Comparison of ENCODE assay signal across 29 cellular contexts in the genomic region with DNA sequence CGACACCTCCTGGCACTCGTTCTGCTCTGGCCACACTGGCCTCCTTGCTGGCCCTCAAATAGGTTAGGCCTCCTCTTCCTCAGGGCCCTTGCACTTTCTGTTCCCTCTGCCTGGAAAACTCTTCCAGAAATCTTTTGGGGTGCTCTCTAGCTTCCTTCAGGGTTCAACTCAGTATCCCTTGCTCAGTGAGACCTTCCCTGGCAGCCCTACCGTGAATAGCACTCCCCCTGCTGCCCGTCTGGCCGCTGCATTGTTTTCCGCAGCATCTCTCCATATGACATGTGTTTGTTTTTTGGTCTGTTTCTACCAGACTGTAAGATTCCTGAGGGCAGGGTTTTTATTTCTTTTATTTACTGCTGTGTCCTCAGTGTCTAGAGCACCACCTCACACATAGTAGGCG. TPM values are rescaled to one million over a fixed set of nuclear protein-coding genes. Genes with fewer than 3 reads are reported as not detected.
DNase-seq lines count a peak whose midpoint lies in the region; ATAC-seq and TF ChIP-seq lines count a peak whose summit lies in the region.
"Had no signal": no experiment of that assay in that cellular context is flagged by ENCODE, and none has a peak within 500 bp of the region (broad histone marks: within the 10 kb centered on the region; RNA-seq: fewer than 3 reads in every experiment).

No MANE protein-coding gene starts in this region.

- no peak overlapping the region for H2AFZ ChIP-seq in smooth muscle cell (ENCODE audit: low read depth)

- H3K27ac ChIP-seq in CD4-positive, alpha-beta memory T cell (ENCODE audit: low read depth, low read length): no peak overlapping the region
- H3K27ac ChIP-seq in smooth muscle cell (ENCODE audit: low read depth): no peak overlapping the region
- H3K27ac ChIP-seq: BLaER1 treated with 17β-estradiol and CSF1 and Interleukin-3, amounts not matched to agents 10 nM and 100 nM; body of pancreas; ovary; right atrium auricular region; SJCRH30 had no signal

- peak overlapping the region in 1 of 8 donors; percentile 18 for H3K4me3 Mint-ChIP-seq in CD4-positive, alpha-beta memory T cell
- H3K4me3 Mint-ChIP-seq in progenitor cell of endocrine pancreas (ENCODE audit: low read depth): no peak overlapping the region
- H3K4me3 Mint-ChIP-seq: activated CD4-positive, alpha-beta T cell treated with anti-CD3 and anti-CD28 coated beads, Interleukin-2, amount 10 ng/mL, durations not matched to agents 24 days and 14 days; activated T-cell treated with anti-CD3 and anti-CD28 coated beads, Interleukin-2, amount 50 U/mL, for 4 hours; immature natural killer cell; nephron progenitor cell; type B pancreatic cell had no signal

- H3K4me2 ChIP-seq in smooth muscle cell: no peak overlapping the region
- H3K4me2 ChIP-seq: BLaER1 treated with 17β-estradiol and CSF1 and Interleukin-3, amounts not matched to agents 10 nM and 100 nM had no signal

- CTCF ChIA-PET in CD4-positive, alpha-beta memory T cell (lab: Charles Lee; ENCODE audit: partially characterized antibody): no interaction called here

- TF ChIP-seq CTCF in choroid plexus epithelial cell (conservative IDR thresholded peaks at IDR 0.05; ENCODE audit: low read depth, low read length): peak; percentile 5
- TF ChIP-seq CTCF in progenitor cell of endocrine pancreas (IDR thresholded peaks at IDR 0.05; ENCODE audit: unreplicated experiment): no peak
- no peak for TF ChIP-seq CTCF in smooth muscle cell (IDR thresholded peaks at IDR 0.05; ENCODE audit: borderline replicate concordance, insufficient read depth, poor library complexity, severe bottlenecking)

- H3K27ac Mint-ChIP-seq in CD4-positive, alpha-beta memory T cell: peak overlapping the region in 5 of 7 donors; percentile 22 to 70 (median 59)
- H3K27ac Mint-ChIP-seq in progenitor cell of endocrine pancreas: peak overlapping the region; percentile 74
- H3K27ac Mint-ChIP-seq: activated CD4-positive, alpha-beta T cell treated with anti-CD3 and anti-CD28 coated beads, Interleukin-2, amount 10 ng/mL, durations not matched to agents 24 days and 14 days; type B pancreatic cell had no signal

- POLR2A ChIA-PET in CD4-positive, alpha-beta memory T cell (lab: Charles Lee; ENCODE audit: partially characterized antibody): no interaction called here

- peaks cover 65% of the 10 kb centered on the region for H3K36me3 ChIP-seq in CD4-positive, alpha-beta memory T cell (ENCODE audit: insufficient read depth, low read length)
- peaks cover 18% of the 10 kb centered on the region for H3K36me3 ChIP-seq in smooth muscle cell (ENCODE audit: low read depth)
- H3K36me3 ChIP-seq: ovary had no signal

- no peak overlapping the region for H3K4me3 ChIP-seq in CD4-positive, alpha-beta memory T cell (ENCODE audit: low read length in 2 of 2)
- no peak overlapping the region for H3K4me3 ChIP-seq in choroid plexus epithelial cell (ENCODE audit: low read depth, low read length)
- H3K4me3 ChIP-seq in smooth muscle cell: no peak overlapping the region
- H3K4me3 ChIP-seq: BLaER1 treated with 17β-estradiol and CSF1 and Interleukin-3, amounts not matched to agents 10 nM and 100 nM; body of pancreas; mucosa of descending colon; ovary; right atrium auricular region; SJCRH30 had no signal

- no peak for DNase-seq in CD4-positive, alpha-beta memory T cell
- DNase-seq in HuH-7 (ENCODE audit: low spot score): peak; percentile 24
- no peak for DNase-seq in choroid plexus epithelial cell (ENCODE audit: low read depth)
- DNase-seq in progenitor cell of endocrine pancreas (ENCODE audit: low spot score, unreplicated experiment): no peak
- no peak for DNase-seq in smooth muscle cell (lab: John Stamatoyannopoulos, UW; ENCODE audit: unreplicated experiment)
- DNase-seq in globus pallidus (ENCODE audit: low spot score): no peak
- DNase-seq in left ventricle myocardium superior: no peak
- DNase-seq: activated CD4-positive, alpha-beta T cell treated with anti-CD3 and anti-CD28 coated beads, Interleukin-2, amount 10 ng/mL, durations not matched to agents 24 days and 14 days; activated gamma-delta T cell treated with Interleukin-2 at 50 U/mL for 16 hours; activated T-cell treated with anti-CD3 and anti-CD28 coated beads, Interleukin-2, amount 50 U/mL, for 4 hours; body of pancreas; effector CD4-positive, alpha-beta T cell; immature natural killer cell; left cardiac atrium; mucosa of descending colon; NCI-H1048; NCI-H1694; NCI-H446 treated with DMSO at 0.1 percent for 48 hours; NCI-H82; nephron progenitor cell; ovary; SJCRH30; stimulated activated CD4-positive, alpha-beta T cell treated with anti-CD3 and anti-CD28 coated beads, Interleukin-12 subunit alpha, Interleukin-12 subunit beta, amount 100 ng/mL, for 4 hours; stimulated activated CD4-positive, alpha-beta T cell treated with anti-CD3 and anti-CD28 coated beads, Interleukin-2, amount 100 ng/mL, for 48 hours; SW 1271; T-helper 9 cell had no signal

- no peaks in the 10 kb centered on the region for H4K20me1 ChIP-seq in smooth muscle cell (ENCODE audit: low read depth)

- peaks cover 3% of the 10 kb centered on the region for H3K79me2 ChIP-seq in smooth muscle cell (ENCODE audit: low read depth)

- intact Hi-C loops in CD4-positive, alpha-beta memory T cell (cut with micrococcal nuclease): no loop called here
- intact Hi-C loops in left ventricle myocardium superior (cut with micrococcal nuclease): no loop called here

- H3K9me3 ChIP-seq in CD4-positive, alpha-beta memory T cell (ENCODE audit: control insufficient read depth in 1 of 2, low read length in 2 of 2): no peaks in the 10 kb centered on the region
- no peaks in the 10 kb centered on the region for H3K9me3 ChIP-seq in smooth muscle cell (replicated peaks; ENCODE audit: low read depth)
- H3K9me3 ChIP-seq: BLaER1 treated with 17β-estradiol and CSF1 and Interleukin-3, amounts not matched to agents 10 nM and 100 nM; body of pancreas; mucosa of descending colon; ovary; right atrium auricular region; SJCRH30 had no signal

- no peaks in the 10 kb centered on the region for H3F3A ChIP-seq in smooth muscle cell (ENCODE audit: low read depth)

- no peak for ATAC-seq in left ventricle myocardium superior
- ATAC-seq: activated T-cell treated with anti-CD3 and anti-CD28 coated beads, Interleukin-2, amount 50 U/mL, for 4 hours; body of pancreas; left cardiac atrium; mucosa of descending colon had no signal

- no peaks in the 10 kb centered on the region for H3K27me3 Mint-ChIP-seq in CD4-positive, alpha-beta memory T cell
- H3K27me3 Mint-ChIP-seq in progenitor cell of endocrine pancreas: no peaks in the 10 kb centered on the region
- H3K27me3 Mint-ChIP-seq: activated CD4-positive, alpha-beta T cell treated with anti-CD3 and anti-CD28 coated beads, Interleukin-2, amount 10 ng/mL, durations not matched to agents 24 days and 14 days; type B pancreatic cell had no signal

- peaks cover 2 to 19% (median 7%) of the 10 kb centered on the region in 4 donors for H3K4me1 Mint-ChIP-seq in CD4-positive, alpha-beta memory T cell
- no peaks in the 10 kb centered on the region for H3K4me1 Mint-ChIP-seq in progenitor cell of endocrine pancreas (ENCODE audit: low read depth)

- peaks cover 55 to 74% of the 10 kb centered on the region in 2 donors for H3K36me3 Mint-ChIP-seq in CD4-positive, alpha-beta memory T cell
- H3K36me3 Mint-ChIP-seq in progenitor cell of endocrine pancreas (ENCODE audit: insufficient read depth): peaks cover 31% of the 10 kb centered on the region

- H3K4me1 ChIP-seq in CD4-positive, alpha-beta memory T cell (ENCODE audit: insufficient read depth, low read length): peaks cover 5% of the 10 kb centered on the region
- H3K4me1 ChIP-seq in smooth muscle cell (ENCODE audit: low read depth): no peaks in the 10 kb centered on the region
- H3K4me1 ChIP-seq: right atrium auricular region had no signal

- WGBS in smooth muscle cell (ENCODE audit: low lambda C conversion rate): 96% methylated on average over 7 of the region's 7 CpGs

- H3K9me3 Mint-ChIP-seq in CD4-positive, alpha-beta memory T cell: peaks cover 0 to 1% (median 0%) of the 10 kb centered on the region in 8 donors
- H3K9me3 Mint-ChIP-seq in progenitor cell of endocrine pancreas (ENCODE audit: low read depth): no peaks in the 10 kb centered on the region
- H3K9me3 Mint-ChIP-seq: activated CD4-positive, alpha-beta T cell treated with anti-CD3 and anti-CD28 coated beads, Interleukin-2, amount 10 ng/mL, durations not matched to agents 24 days and 14 days; activated T-cell treated with anti-CD3 and anti-CD28 coated beads, Interleukin-2, amount 50 U/mL, for 4 hours; immature natural killer cell; nephron progenitor cell; type B pancreatic cell had no signal

- H3K27me3 ChIP-seq in CD4-positive, alpha-beta memory T cell (ENCODE audit: insufficient read depth, low read length): no peaks in the 10 kb centered on the region
- H3K27me3 ChIP-seq in smooth muscle cell (ENCODE audit: low read depth): no peaks in the 10 kb centered on the region
- H3K27me3 ChIP-seq: BLaER1 treated with 17β-estradiol and CSF1 and Interleukin-3, amounts not matched to agents 10 nM and 100 nM; body of pancreas; ovary; right atrium auricular region; SJCRH30 had no signal

- no peak overlapping the region for H3K9ac ChIP-seq in smooth muscle cell (ENCODE audit: low read depth)
- H3K9ac ChIP-seq: BLaER1 treated with 17β-estradiol and CSF1 and Interleukin-3, amounts not matched to agents 10 nM and 100 nM had no signal

RNA-seq across cellular contexts. Expression of a gene that starts 6.7 kb away (rescaled TPM):
- total RNA-seq in CD4-positive, alpha-beta memory T cell: 10 to 100 TPM; 60.3 to 60.4 TPM
- polyA plus RNA-seq in CD4-positive, alpha-beta memory T cell: 10 to 100 TPM; 21.6 to 47.1 TPM
- total RNA-seq in progenitor cell of endocrine pancreas (41.7 and 46.0 TPM in 2 replicates), smooth muscle cell (19.6 and 20.7 TPM in 2 replicates), left ventricle myocardium superior (13.4 TPM)
- polyA plus RNA-seq in smooth muscle cell: 28.3 and 39.3 TPM in 2 replicates

RNA-seq across cellular contexts. Expression of a gene that starts 37.8 kb away (rescaled TPM):
- total RNA-seq in CD4-positive, alpha-beta memory T cell: 10 to 100 TPM; 49.4 to 49.9 TPM
- polyA plus RNA-seq in CD4-positive, alpha-beta memory T cell: 10 to 100 TPM; 23.2 to 48.7 TPM
- total RNA-seq in progenitor cell of endocrine pancreas (86.5 and 93.9 TPM in 2 replicates), smooth muscle cell (42.2 and 44.7 TPM in 2 replicates), left ventricle myocardium superior (60.4 TPM)
- 45.1 and 48.2 TPM in 2 replicates for polyA plus RNA-seq in smooth muscle cell

RNA-seq across cellular contexts. Expression of a gene that starts 52.0 kb away (rescaled TPM):
- 10 to 100 TPM; 73.8 to 78.4 TPM for total RNA-seq in CD4-positive, alpha-beta memory T cell
- polyA plus RNA-seq in CD4-positive, alpha-beta memory T cell: 10 to 100 TPM; 30.8 to 88.8 TPM
- total RNA-seq in progenitor cell of endocrine pancreas: 10.0 and 10.7 TPM in 2 replicates
- 15.9 and 17.4 TPM in 2 replicates for total RNA-seq in smooth muscle cell
- polyA plus RNA-seq in smooth muscle cell: 16.4 and 18.0 TPM in 2 replicates
- 20.6 TPM for total RNA-seq in left ventricle myocardium superior
